ENCODE assay signal across 15 cellular contexts in the genomic region with DNA sequence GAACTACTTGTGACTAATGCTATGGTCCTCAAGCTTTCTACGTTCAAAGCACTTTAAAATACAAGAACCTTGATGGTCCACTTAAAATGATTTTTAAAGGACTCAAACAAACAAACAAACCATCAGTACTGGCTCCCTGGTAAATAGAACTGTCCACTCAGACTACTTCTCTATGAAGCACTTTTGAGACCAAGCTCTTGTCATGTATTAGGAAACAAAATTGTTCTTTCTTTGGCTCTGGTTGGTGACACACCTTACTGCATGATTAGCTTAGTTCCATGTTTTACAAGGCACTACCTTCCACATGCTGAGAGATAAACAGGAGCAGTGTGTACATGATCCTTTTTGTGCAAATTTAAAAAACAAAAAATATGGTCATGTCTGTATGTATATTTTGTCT.
"Had no signal": no experiment of that assay in that cellular context is flagged by ENCODE, and none has a peak within 500 bp of the region (broad histone marks: within the 10 kb centered on the region; RNA-seq: fewer than 3 reads in every experiment).

No MANE protein-coding gene starts in this region.

- DNase-seq: activated CD4-positive, alpha-beta T cell treated with anti-CD3 and anti-CD28 coated beads, Interleukin-2, amount 10 ng/mL, durations not matched to agents 7 days and 5 days; activated CD4-positive, CD25-positive, alpha-beta regulatory T cell; activated naive CD4-positive, alpha-beta T cell treated with anti-CD3 and anti-CD28 coated beads, Interleukin-2, amount 50 U/mL, for 16 hours; dorsolateral prefrontal cortex; endodermal cell; gastrocnemius medialis; heart left ventricle; immature natural killer cell; sigmoid colon; stimulated activated CD4-positive, alpha-beta T cell treated with anti-CD3 and anti-CD28 coated beads, Interleukin-1b, Interleukin-23, amount 100 ng/mL, for 48 hours; stomach; testis; upper lobe of left lung had no signal

- H3K27me3 Mint-ChIP-seq: activated CD4-positive, alpha-beta T cell treated with anti-CD3 and anti-CD28 coated beads, Interleukin-2, amount 10 ng/mL, durations not matched to agents 7 days and 5 days had no signal

- ATAC-seq: gastrocnemius medialis, heart left ventricle had no signal

- H3K27me3 ChIP-seq: cardiac muscle cell, dorsolateral prefrontal cortex, gastrocnemius medialis, heart left ventricle, sigmoid colon, stomach, testis, upper lobe of left lung had no signal

- H3K4me3 ChIP-seq: cardiac muscle cell, dorsolateral prefrontal cortex, gastrocnemius medialis, heart left ventricle, sigmoid colon, stomach, testis, upper lobe of left lung had no signal

- H3K4me1 ChIP-seq: sigmoid colon had no signal

- H3K27ac ChIP-seq: cardiac muscle cell, dorsolateral prefrontal cortex, gastrocnemius medialis, heart left ventricle, sigmoid colon, stomach, testis, upper lobe of left lung had no signal

- H3K9me3 Mint-ChIP-seq: activated CD4-positive, alpha-beta T cell treated with anti-CD3 and anti-CD28 coated beads, Interleukin-2, amount 10 ng/mL, durations not matched to agents 7 days and 5 days; activated T-helper 1 cell treated with anti-CD3 and anti-CD28 coated beads, Interleukin-12 subunit alpha, Interleukin-12 subunit beta, Interleukin-2, Interleukin-4 antibody, amounts not matched to agents 30 ng/mL and 10 ng/mL and 1 ng/mL, durations not matched to agents 14 hours and 24 hours and 36 hours; endodermal cell; immature natural killer cell had no signal

- H3K36me3 ChIP-seq: gastrocnemius medialis, sigmoid colon had no signal

- H3K9me3 ChIP-seq: gastrocnemius medialis, heart left ventricle, sigmoid colon, stomach, testis, upper lobe of left lung had no signal

- H3K4me3 Mint-ChIP-seq: activated CD4-positive, alpha-beta T cell treated with anti-CD3 and anti-CD28 coated beads, Interleukin-2, amount 10 ng/mL, durations not matched to agents 7 days and 5 days; activated T-helper 1 cell treated with anti-CD3 and anti-CD28 coated beads, Interleukin-12 subunit alpha, Interleukin-12 subunit beta, Interleukin-2, Interleukin-4 antibody, amounts not matched to agents 30 ng/mL and 10 ng/mL and 1 ng/mL, durations not matched to agents 14 hours and 24 hours and 36 hours; endodermal cell; immature natural killer cell had no signal

- H3K27ac Mint-ChIP-seq: activated CD4-positive, alpha-beta T cell treated with anti-CD3 and anti-CD28 coated beads, Interleukin-2, amount 10 ng/mL, durations not matched to agents 7 days and 5 days; activated T-helper 1 cell treated with anti-CD3 and anti-CD28 coated beads, Interleukin-12 subunit alpha, Interleukin-12 subunit beta, Interleukin-2, Interleukin-4 antibody, amounts not matched to agents 30 ng/mL and 10 ng/mL and 1 ng/mL, durations not matched to agents 14 hours and 24 hours and 36 hours; endodermal cell had no signal
